10 cellular contexts compared by ENCODE assay signal in genomic region chr1:119859647-119860046, GRCh38. TPM values are rescaled to one million over a fixed set of nuclear protein-coding genes. Genes with fewer than 3 reads are reported as not detected.
DNase-seq lines count a peak whose midpoint lies in the region; ATAC-seq and TF ChIP-seq lines count a peak whose summit lies in the region.
"Had no signal": no experiment of that assay in that cellular context is flagged by ENCODE, and none has a peak within 500 bp of the region (broad histone marks: within the 10 kb centered on the region; RNA-seq: fewer than 3 reads in every experiment).

No MANE protein-coding gene starts in this region.

- no peaks in the 10 kb centered on the region for H3K4me1 Mint-ChIP-seq in MCF 10A (ENCODE audit: insufficient read depth, unreplicated experiment)

- H3K4me1 ChIP-seq in breast epithelium, result no peaks in the 10 kb centered on the region
- H3K4me1 ChIP-seq in SJSA1 (replicated peaks), result peaks cover 10% of the 10 kb centered on the region
- H3K4me1 ChIP-seq in fibroblast of lung (ENCODE audit: control insufficient read depth, extremely low read depth, insufficient read depth, low read length), result peaks cover 15% of the 10 kb centered on the region
- no peaks in the 10 kb centered on the region for H3K4me1 ChIP-seq in right cardiac atrium (ENCODE audit: control insufficient read depth, insufficient read depth, low read length)

- no peaks in the 10 kb centered on the region for H3K36me3 ChIP-seq in breast epithelium
- H3K36me3 ChIP-seq in SJSA1, result no peaks in the 10 kb centered on the region
- no peaks in the 10 kb centered on the region for H3K36me3 ChIP-seq in fibroblast of lung (ENCODE audit: control insufficient read depth, insufficient read depth, low read length)

- no peaks in the 10 kb centered on the region for H4K20me1 ChIP-seq in fibroblast of lung (ENCODE audit: control insufficient read depth, extremely low read depth, insufficient read depth, low read length)

- no peaks in the 10 kb centered on the region for H3K36me3 Mint-ChIP-seq in MCF 10A (ENCODE audit: insufficient read depth, unreplicated experiment)

- DNase-seq in MCF 10A (ENCODE audit: unreplicated experiment), result peak; percentile 48
- no peak for DNase-seq in breast epithelium (ENCODE audit: low spot score in 2 of 2)
- DNase-seq in SJSA1 (ENCODE audit: low read depth in 1 of 2, low spot score in 2 of 2), result peak in 1 of 2 experiments; percentile 51
- peak; percentile 77 to 79 for DNase-seq in fibroblast of lung (ENCODE audit: low read depth in 2 of 2)
- no peak for DNase-seq in stimulated activated CD4-positive, alpha-beta T cell treated with anti-CD3 and anti-CD28 coated beads, Interleukin-4, amount 100 ng/mL, for 4 hours
- DNase-seq in right cardiac atrium, result no peak
- no peak for DNase-seq in stimulated activated naive CD4-positive, alpha-beta T cell treated with Interleukin-2 at 50 U/mL for 16 hours (lab: John Stamatoyannopoulos, UW)
- DNase-seq: anterior cingulate cortex, SHP77 had no signal

- H3K9me3 ChIP-seq in breast epithelium, result no peaks in the 10 kb centered on the region
- H3K9me3 ChIP-seq in SJSA1 (replicated peaks), result no peaks in the 10 kb centered on the region
- no peaks in the 10 kb centered on the region for H3K9me3 ChIP-seq in fibroblast of lung (ENCODE audit: control insufficient read depth, insufficient read depth, low read depth, low read length)
- no peaks in the 10 kb centered on the region for H3K9me3 ChIP-seq in right cardiac atrium (ENCODE audit: control insufficient read depth, low read length)

- no peak overlapping the region for H3K4me2 ChIP-seq in fibroblast of lung (ENCODE audit: extremely low read depth, insufficient read depth, low read length)

- H3K27me3 ChIP-seq in breast epithelium, result no peaks in the 10 kb centered on the region
- no peaks in the 10 kb centered on the region for H3K27me3 ChIP-seq in SJSA1 (replicated peaks)
- no peaks in the 10 kb centered on the region for H3K27me3 ChIP-seq in fibroblast of lung (ENCODE audit: control insufficient read depth, insufficient read depth, low read length)
- H3K27me3 ChIP-seq in right cardiac atrium (ENCODE audit: control insufficient read depth, insufficient read depth), result no peaks in the 10 kb centered on the region

- no peak overlapping the region for H3K9ac ChIP-seq in fibroblast of lung (ENCODE audit: insufficient read depth, low read length)

- no peaks in the 10 kb centered on the region for H3K79me2 ChIP-seq in fibroblast of lung (ENCODE audit: control insufficient read depth, insufficient read depth, low read length)

- 36% methylated on average over 4 of the region's 4 CpGs for WGBS in right cardiac atrium

- H3K4me3 Mint-ChIP-seq in MCF 10A (ENCODE audit: unreplicated experiment), result no peak overlapping the region

- H3K27me3 Mint-ChIP-seq in MCF 10A (ENCODE audit: insufficient read depth, unreplicated experiment), result peaks cover 11% of the 10 kb centered on the region

- no peaks in the 10 kb centered on the region for H3K9me3 Mint-ChIP-seq in MCF 10A (ENCODE audit: unreplicated experiment)

- no TSS peak for BruUV-seq in MCF 10A (replicated peaks; lab: Mats Ljungman, UMichigan)

- TF ChIP-seq POLR2A in breast epithelium (IDR thresholded peaks at IDR 0.05), result no peak

- H3K27ac ChIP-seq in breast epithelium, result no peak overlapping the region
- 0 out of 2 replicates have a peak overlapping the region, but pooled peaks have one; percentile 28 for H3K27ac ChIP-seq in SJSA1
- H3K27ac ChIP-seq in fibroblast of lung (ENCODE audit: insufficient read depth, low read length), result peak overlapping the region; percentile 4
- no peak overlapping the region for H3K27ac ChIP-seq in right cardiac atrium (ENCODE audit: low read length)

- intact Hi-C loops in MCF 10A (cut with micrococcal nuclease), result no loop called here
- intact Hi-C loops in breast epithelium (cut with DNase I; ENCODE audit: low total_unique reads), result no loop called here
- intact Hi-C loops in right cardiac atrium (cut with DNase I), result no loop called here

- POLR2A ChIA-PET in MCF 10A (lab: Yijun Ruan, JAX), result no interaction called here

- ATAC-seq in GM21619 (IDR thresholded peaks at IDR 0.05; ENCODE audit: unreplicated experiment) (no peak), right cardiac atrium (no peak)

- TF ChIP-seq CTCF in MCF 10A (IDR thresholded peaks at IDR 0.05; ENCODE audit: unreplicated experiment) (no peak), breast epithelium (IDR thresholded peaks at IDR 0.05) (no peak), fibroblast of lung (conservative IDR thresholded peaks at IDR 0.05 in 1 of 2, IDR thresholded peaks at IDR 0.05 in 1 of 2; ENCODE audit: low read depth in 1 of 2, low read length in 2 of 2) (no peak)

- CTCF ChIA-PET in MCF 10A (lab: Yijun Ruan, JAX), result interaction anchor here (1.3 to 2.5 kb wide), 3 partner anchors 10 to 51 kb away, joined by 3 to 15 read pairs (median 6); no protein-coding TSS in a partner anchor

- no peak overlapping the region for H2AFZ ChIP-seq in fibroblast of lung (ENCODE audit: low read length)

- H3K4me3 ChIP-seq in breast epithelium (no peak overlapping the region), SJSA1 (no peak overlapping the region), fibroblast of lung (replicated peaks in 1 of 4; ENCODE audit: control extremely low read depth in 1 of 4, insufficient read depth in 1 of 4, low read depth in 3 of 4, low read length in 4 of 4) (no peak overlapping the region), right cardiac atrium (ENCODE audit: low read length) (no peak overlapping the region)

- H3K27ac Mint-ChIP-seq in MCF 10A (ENCODE audit: low read depth, unreplicated experiment), result no peak overlapping the region

RNA-seq across cellular contexts. Expression of gene ADAM30, which starts 36.7 kb away (rescaled TPM):
- total RNA-seq in MCF 10A (2022), result not detected in 2 replicates
- total RNA-seq in breast epithelium, result not detected
- not detected in 2 replicates for total RNA-seq in SJSA1 (2014; rRNA removed; shearing (Covaris generic))
- not detected in 2 replicates for total RNA-seq in fibroblast of lung
- not detected in 2 replicates for polyA plus RNA-seq in fibroblast of lung
- polyA plus RNA-seq in fibroblast of lung (2012), result not detected in 2 replicates
- polyA minus RNA-seq in fibroblast of lung (ENCODE audit: low replicate concordance), result not detected in 2 replicates
- total RNA-seq in right cardiac atrium, result not detected
- polyA plus RNA-seq in right cardiac atrium, result not detected

RNA-seq across cellular contexts. Expression of gene REG4, which starts 48.4 kb away (rescaled TPM):
- total RNA-seq in MCF 10A (2022), result not detected in 2 replicates
- total RNA-seq in breast epithelium, result not detected
- not detected in 2 replicates for total RNA-seq in SJSA1 (2014; rRNA removed; shearing (Covaris generic))
- total RNA-seq in fibroblast of lung, result not detected in 2 replicates
- polyA plus RNA-seq in fibroblast of lung, result not detected in 2 replicates
- not detected in 2 replicates for polyA plus RNA-seq in fibroblast of lung (2012)
- polyA minus RNA-seq in fibroblast of lung (ENCODE audit: low replicate concordance), result 0.47 TPM in 1 of 2 replicates, not detected in the other
- not detected for total RNA-seq in right cardiac atrium
- not detected for polyA plus RNA-seq in right cardiac atrium

Comparison
In these comparisons a context has a peak if more than half of its experiments do, and no peak if none do; other contexts are left out.
1. DNase-seq: peak in MCF 10A (single experiment) and fibroblast of lung (2 of 2); none in breast epithelium (0 of 2), stimulated activated CD4-positive, alpha-beta T cell treated with anti-CD3 and anti-CD28 coated beads, Interleukin-4, amount 100 ng/mL, for 4 hours (0 of 2), right cardiac atrium (0 of 3) and stimulated activated naive CD4-positive, alpha-beta T cell treated with Interleukin-2 at 50 U/mL for 16 hours (single experiment).
2. H3K27ac ChIP-seq: peak in SJSA1 (single experiment) and fibroblast of lung (single experiment); none in breast epithelium (0 of 2) and right cardiac atrium (single experiment).